In the genomic region with DNA sequence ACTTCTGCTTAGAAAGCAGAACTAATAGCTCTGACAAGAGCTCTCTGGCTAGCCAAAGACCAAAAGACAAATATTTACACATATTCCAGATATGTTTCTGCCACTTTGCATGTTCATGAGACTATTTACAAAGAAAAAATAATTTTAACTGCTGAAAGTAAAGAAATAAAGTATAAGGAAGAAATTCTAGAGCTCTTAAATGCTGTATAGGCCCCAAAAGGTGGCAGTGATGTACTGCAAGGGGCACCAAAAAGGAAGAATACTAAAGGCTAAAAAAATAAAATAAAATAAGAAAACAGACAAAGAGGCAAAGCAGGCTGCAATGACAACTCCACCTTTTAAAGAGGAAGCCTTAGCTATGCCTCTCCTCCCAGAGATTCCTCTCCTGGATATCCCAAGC, we compare ENCODE assay signal across 8 cellular contexts. TPM values are rescaled to one million over a fixed set of nuclear protein-coding genes. Genes with fewer than 3 reads are reported as not detected.
DNase-seq lines count a peak whose midpoint lies in the region; ATAC-seq, FAIRE-seq and TF ChIP-seq lines count a peak whose summit lies in the region.

No MANE protein-coding gene starts in this region.

- no peaks in the 10 kb centered on the region for H4K20me1 ChIP-seq in osteoblast (ENCODE audit: insufficient read depth, low read length)

- peaks cover 13% of the 10 kb centered on the region for H3K4me1 Mint-ChIP-seq in MCF 10A (ENCODE audit: insufficient read depth, unreplicated experiment)

- no TSS peak for BruUV-seq in MCF 10A (replicated peaks; lab: Mats Ljungman, UMichigan)

- H3K4me2 ChIP-seq in osteoblast (ENCODE audit: insufficient read depth, low read length), result no peak overlapping the region

- no peaks in the 10 kb centered on the region for H3K27me3 Mint-ChIP-seq in MCF 10A (ENCODE audit: insufficient read depth, unreplicated experiment)

- H3K4me1 ChIP-seq in osteoblast (ENCODE audit: insufficient read depth, low read length), result peaks cover 40% of the 10 kb centered on the region

- H3K36me3 ChIP-seq in osteoblast (ENCODE audit: insufficient read depth, low read length), result no peaks in the 10 kb centered on the region

- intact Hi-C loops in MCF 10A (cut with micrococcal nuclease), result loop anchor here (1.0 kb wide), 3 partner anchors 134 to 307 kb away; a partner anchor contains a TSS
- intact Hi-C loops in left colon (cut with DNase I, micrococcal nuclease), result no loop called here

- no peak overlapping the region for H3K27ac ChIP-seq in osteoblast (ENCODE audit: low read depth, low read length)

- no peaks in the 10 kb centered on the region for H3K27me3 ChIP-seq in osteoblast (ENCODE audit: insufficient read depth, low read length)

- peaks cover 8% of the 10 kb centered on the region for H3K9me3 Mint-ChIP-seq in MCF 10A (ENCODE audit: unreplicated experiment)

- DNase-seq in D721Med (ENCODE audit: insufficient read length, low spot score) (no peak), NCI-H1417 (lab: John Stamatoyannopoulos, UW) (peak in 2 of 3 experiments; percentile 26 to 41), MCF 10A (ENCODE audit: unreplicated experiment) (peak; percentile 54), osteoblast (ENCODE audit: insufficient read length, low spot score, missing footprints) (peak; percentile 63), mesenteric fat pad (ENCODE audit: low spot score) (no peak), UCSD-AML1 (lab: John Stamatoyannopoulos, UW; ENCODE audit: unreplicated experiment) (no peak), left colon (no peak), A172 (ENCODE audit: low spot score) (no peak)

- H3K4me3 Mint-ChIP-seq in MCF 10A (ENCODE audit: unreplicated experiment), result no peak overlapping the region

- CTCF ChIA-PET in MCF 10A (lab: Yijun Ruan, JAX), result interaction anchor here (0.6 to 4.6 kb wide), 31 partner anchors 11 to 679 kb away, joined by 3 to 35 read pairs (median 3); a partner anchor contains a TSS

- peaks cover 20% of the 10 kb centered on the region for H3K36me3 Mint-ChIP-seq in MCF 10A (ENCODE audit: insufficient read depth, unreplicated experiment)

- FAIRE-seq in D721Med (lab: Jason Lieb, UNC), result no peak

- TF ChIP-seq CTCF in D721Med (IDR thresholded peaks at IDR 0.05; ENCODE audit: insufficient read depth, missing control alignments) (peak; percentile 15), MCF 10A (IDR thresholded peaks at IDR 0.05; ENCODE audit: unreplicated experiment) (peak; percentile 46), osteoblast (IDR thresholded peaks at IDR 0.05; ENCODE audit: extremely low read depth, low read depth, low read length) (peak; percentile 63)

- POLR2A ChIA-PET in MCF 10A (lab: Yijun Ruan, JAX), result interaction anchor here (1.0 to 5.9 kb wide), 8 partner anchors 16 to 198 kb away, joined by 3 to 135 read pairs (median 5); a partner anchor contains a TSS

- ATAC-seq in left colon, result no peak

- H3K4me3 ChIP-seq in osteoblast (ENCODE audit: insufficient read depth, low read length), result no peak overlapping the region

- no peaks in the 10 kb centered on the region for H3K79me2 ChIP-seq in osteoblast (ENCODE audit: insufficient read depth, low read length)

- H3K27ac Mint-ChIP-seq in MCF 10A (ENCODE audit: low read depth, unreplicated experiment), result no peak overlapping the region

- H3K9me3 ChIP-seq in osteoblast (ENCODE audit: low read depth, low read length), result no peaks in the 10 kb centered on the region

- no peak overlapping the region for H2AFZ ChIP-seq in osteoblast (ENCODE audit: low read length)

RNA-seq across cellular contexts. Expression of a gene that starts 23.0 kb away (rescaled TPM):
- total RNA-seq in MCF 10A (2022), result 0.54 and 2.3 TPM in 2 replicates
- total RNA-seq in osteoblast, result under 0.01 TPM in 1 of 2 replicates, not detected in the other
- 1.7 TPM for total RNA-seq in mesenteric fat pad
- total RNA-seq in left colon, result 1 to 10 TPM in 1 of 2 donors, under 1 TPM in 1; 0.92 to 1.9 TPM
- not detected in 2 replicates for total RNA-seq in A172 (2014; rRNA removed; shearing (Covaris generic))

RNA-seq across cellular contexts. Expression of a gene that starts 42.7 kb away (rescaled TPM):
- total RNA-seq in MCF 10A (2022), result 0.66 and 0.84 TPM in 2 replicates
- total RNA-seq in osteoblast, result not detected in 2 replicates
- not detected for total RNA-seq in mesenteric fat pad
- under 1 TPM in 1 of 2 donors, not detected in 1; 0.46 TPM for total RNA-seq in left colon
- total RNA-seq in A172 (2014; rRNA removed; shearing (Covaris generic)), result not detected in 2 replicates

RNA-seq across cellular contexts. Expression of a gene that starts 53.5 kb away (rescaled TPM):
- total RNA-seq in MCF 10A (2022) (0.81 and 2.3 TPM in 2 replicates), osteoblast (0.72 TPM in 1 of 2 replicates, not detected in the other), mesenteric fat pad (not detected), left colon (not detected)
- total RNA-seq in A172 (2014; rRNA removed; shearing (Covaris generic)), result not detected in 2 replicates

RNA-seq across cellular contexts. Expression of a gene that starts 59.2 kb away (rescaled TPM):
- total RNA-seq in MCF 10A (2022) (not detected in 2 replicates), osteoblast (0.29 and 0.36 TPM in 2 replicates), mesenteric fat pad (3.3 TPM), left colon (1 to 10 TPM in 1 of 2 donors, under 1 TPM in 1; 0.87 to 2.7 TPM)
- not detected in 2 replicates for total RNA-seq in A172 (2014; rRNA removed; shearing (Covaris generic))

Comparison
In these comparisons a context has a peak if more than half of its experiments do, and no peak if none do; other contexts are left out.
1. DNase-seq: peak in NCI-H1417 (2 of 3), MCF 10A (single experiment) and osteoblast (single experiment); none in D721Med (single experiment), mesenteric fat pad (single experiment), UCSD-AML1 (single experiment), left colon (0 of 2) and A172 (single experiment).
2. Peak in every context shown above with its lines, with median percentiles within 50 percentile points of each other: CTCF ChIP-seq.